Comparison of ENCODE assay signal across 9 cellular contexts in genomic region chr4:94995684-94996394, GRCh38.
A peak's percentile ranks its signal among the peaks of the same experiment; 100 is the strongest.
DNase-seq lines count a peak whose midpoint lies in the region; ATAC-seq and TF ChIP-seq lines count a peak whose summit lies in the region.
"Had no signal": no experiment of that assay in that cellular context is flagged by ENCODE, and none has a peak within 500 bp of the region (broad histone marks: within the 10 kb centered on the region; RNA-seq: fewer than 3 reads in every experiment).

No MANE protein-coding gene starts in this region.

- DNase-seq in COR-L47 (lab: John Stamatoyannopoulos, UW) (peak; percentile 11), fibroblast of gingiva (ENCODE audit: low read depth) (peak; percentile 4), GM20000 (ENCODE audit: low spot score) (no peak)
- no peak for DNase-seq in activated CD4-positive, CD25-positive, alpha-beta regulatory T cell treated with anti-CD3 and anti-CD28 coated beads, Interleukin-2, amount 50 U/mL, for 72 hours
- DNase-seq: activated B cell treated with CpG ODN at 0.5 μM for 24 hours had no signal

- H3K27me3 ChIP-seq in neuron (ENCODE audit: insufficient read depth, low read length) = no peaks in the 10 kb centered on the region

- no peak for ATAC-seq in HG03135 (IDR thresholded peaks at IDR 0.05; ENCODE audit: unreplicated experiment)
- ATAC-seq in GM19328 (IDR thresholded peaks at IDR 0.05; ENCODE audit: unreplicated experiment) = no peak

- H3K36me3 ChIP-seq in neuron (ENCODE audit: insufficient read depth, low read length) = peaks cover 2% of the 10 kb centered on the region

- TF ChIP-seq CTCF in GM20000 (IDR thresholded peaks at IDR 0.05; ENCODE audit: extremely low read depth, missing control alignments) = no peak

- peak overlapping the region; percentile 34 for H3K4me3 ChIP-seq in neuron (ENCODE audit: low read length)

- H2AFZ ChIP-seq in neuron (ENCODE audit: low read depth, low read length) = peak overlapping the region; percentile 24

- no peak for TF ChIP-seq RAD21 in Ishikawa (IDR thresholded peaks at IDR 0.05; ENCODE audit: low read depth)

- TF ChIP-seq EP300 in Ishikawa (IDR thresholded peaks at IDR 0.05; ENCODE audit: borderline replicate concordance) = no peak; the same call in 1 of the 2 replicates

- no peaks in the 10 kb centered on the region for H3K9me3 ChIP-seq in neuron (ENCODE audit: low read length)

- peaks cover 18% of the 10 kb centered on the region for H3K4me1 ChIP-seq in neuron (ENCODE audit: insufficient read depth, low read length)

TF ChIP-seq in Ishikawa, 13 proteins besides CTCF, POLR2A, EP300 and RAD21:
- TF ChIP-seq TAF1 (IDR thresholded peaks at IDR 0.05; ENCODE audit: low read depth) (no peak), YY1 (IDR thresholded peaks at IDR 0.05; ENCODE audit: low read depth) (no peak), TCF12 (IDR thresholded peaks at IDR 0.05; ENCODE audit: low read depth) (no peak), ZBTB7A (IDR thresholded peaks at IDR 0.05; ENCODE audit: low read depth) (no peak), FOXM1 (IDR thresholded peaks at IDR 0.05; ENCODE audit: borderline replicate concordance, low read depth) (no peak), CEBPB (IDR thresholded peaks at IDR 0.05) (no peak), MAX (IDR thresholded peaks at IDR 0.05) (no peak), TEAD4 (IDR thresholded peaks at IDR 0.05) (peak; percentile 53; the same call in 1 of the 2 replicates)

Comparison
In these comparisons a context has a peak if more than half of its experiments do, and no peak if none do; other contexts are left out.
1. DNase-seq: peak in COR-L47 (single experiment) and fibroblast of gingiva (single experiment); none in GM20000 (single experiment) and activated CD4-positive, CD25-positive, alpha-beta regulatory T cell treated with anti-CD3 and anti-CD28 coated beads, Interleukin-2, amount 50 U/mL, for 72 hours (single experiment).